Comparison of ENCODE assay signal across 14 cellular contexts in genomic region chr3:108441528-108441927, GRCh38.
"Had no signal": no experiment of that assay in that cellular context is flagged by ENCODE, and none has a peak within 500 bp of the region (broad histone marks: within the 10 kb centered on the region; RNA-seq: fewer than 3 reads in every experiment).

No MANE protein-coding gene starts in this region.

- H3K27me3 ChIP-seq: brain microvascular endothelial cell, left lung had no signal

- DNase-seq: activated CD4-positive, alpha-beta T cell treated with anti-CD3 and anti-CD28 coated beads, Interleukin-2, amount 10 ng/mL, durations not matched to agents 7 days and 5 days; activated CD8-positive, alpha-beta memory T cell treated with anti-CD3 and anti-CD28 coated beads for 24 hours; activated gamma-delta T cell treated with Interleukin-2 at 50 U/mL for 16 hours; activated naive CD8-positive, alpha-beta T cell treated with anti-CD3 and anti-CD28 coated beads for 36 hours; brain microvascular endothelial cell; cortex of kidney; effector memory CD4-positive, alpha-beta T cell; hippocampal formation; kidney; left lung; naive thymus-derived CD8-positive, alpha-beta T cell; stimulated activated CD4-positive, alpha-beta T cell treated with anti-CD3 and anti-CD28 coated beads, Interleukin-2, amount 100 ng/mL, for 48 hours; SW 1271 had no signal

- H3K4me1 ChIP-seq: left lung had no signal

- H3K27ac ChIP-seq: brain microvascular endothelial cell, left lung had no signal

- H3K36me3 ChIP-seq: brain microvascular endothelial cell, left lung had no signal

- H3K4me3 ChIP-seq: left lung had no signal

- FAIRE-seq: kidney had no signal

- ATAC-seq: left lung; naive thymus-derived CD8-positive, alpha-beta T cell; stimulated activated memory B cell treated with anti-CD40 and anti-IgM and Interleukin-4, amounts not matched to agents 10 μg/mL and 1 μg/mL and 100 μg/mL, for 72 hours had no signal
